In the genomic region with DNA sequence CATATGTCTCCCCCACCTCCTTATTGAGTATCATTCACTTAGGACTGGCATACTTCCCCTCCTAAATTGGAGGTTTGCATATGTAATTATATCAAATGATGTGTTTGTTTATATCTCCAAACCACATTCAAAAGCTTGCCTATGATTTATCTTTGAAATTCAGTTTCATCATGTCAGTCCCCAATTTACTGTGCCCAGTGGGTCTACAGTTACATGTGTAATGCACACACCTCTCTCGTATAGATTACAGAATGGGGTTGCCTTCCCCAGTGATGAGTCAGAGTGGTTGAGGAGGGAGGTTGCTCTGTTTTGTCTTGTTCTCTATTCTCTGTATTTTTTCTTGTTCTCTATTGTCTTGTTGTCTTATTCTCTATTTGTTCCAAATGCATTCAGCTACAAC, we compare ENCODE assay signal across 16 cellular contexts.
DNase-seq lines count a peak whose midpoint lies in the region; ATAC-seq and TF ChIP-seq lines count a peak whose summit lies in the region.
"Had no signal": no experiment of that assay in that cellular context is flagged by ENCODE, and none has a peak within 500 bp of the region (broad histone marks: within the 10 kb centered on the region; RNA-seq: fewer than 3 reads in every experiment).

No MANE protein-coding gene starts in this region.

- H3K4me1 Mint-ChIP-seq in stimulated activated naive B cell treated with anti-CD40 and anti-IgM and Interleukin-4, amounts not matched to agents 10 μg/mL and 1 μg/mL and 100 μg/mL, for 72 hours = no peaks in the 10 kb centered on the region

- H2AFZ ChIP-seq in SK-N-SH (ENCODE audit: low read depth) (no peak overlapping the region), mammary epithelial cell (ENCODE audit: low read depth, low read length) (no peak overlapping the region)

- ATAC-seq in SK-N-SH treated with all-trans-retinoic acid at 6 μM for 48 hours (peak; percentile 25; the same call in 1 of the 3 replicates), HG03457 (IDR thresholded peaks at IDR 0.05; ENCODE audit: unreplicated experiment) (no peak)
- ATAC-seq in stimulated activated naive B cell treated with anti-CD40 and anti-IgM and Interleukin-4, amounts not matched to agents 10 μg/mL and 1 μg/mL and 100 μg/mL, for 72 hours (replicated peaks) = no peak
- ATAC-seq: A549 had no signal

- TF ChIP-seq RAD21 in SK-N-SH (IDR thresholded peaks at IDR 0.05; ENCODE audit: low read length) = no peak

- CTCF ChIA-PET in SK-N-SH (lab: Yijun Ruan, JAX) = no interaction called here
- CTCF ChIA-PET in mammary epithelial cell (lab: Charles Lee; ENCODE audit: low non-redundant PET) = no interaction called here

- H3K36me3 Mint-ChIP-seq in stimulated activated naive B cell treated with anti-CD40 and anti-IgM and Interleukin-4, amounts not matched to agents 10 μg/mL and 1 μg/mL and 100 μg/mL, for 72 hours = no peaks in the 10 kb centered on the region
- H3K36me3 Mint-ChIP-seq: IgD-negative memory B cell had no signal

- peak overlapping the region; percentile 20 for H3K27ac Mint-ChIP-seq in stimulated activated naive B cell treated with anti-CD40 and anti-IgM and Interleukin-4, amounts not matched to agents 10 μg/mL and 1 μg/mL and 100 μg/mL, for 72 hours
- H3K27ac Mint-ChIP-seq: HFFc6, IgD-negative memory B cell had no signal

- H3K4me1 ChIP-seq in SK-N-SH (ENCODE audit: control insufficient read depth in 1 of 2, insufficient read depth in 2 of 2, low read depth in 1 of 2, low read length in 1 of 2) = peaks cover 0 to 3% of the 10 kb centered on the region in 2 experiments; a peak in 1 of 4 replicates
- peaks cover 9% of the 10 kb centered on the region for H3K4me1 ChIP-seq in mammary epithelial cell (ENCODE audit: insufficient read depth, low read length)
- H3K4me1 ChIP-seq: A549 had no signal

- H3K9me3 Mint-ChIP-seq in stimulated activated naive B cell treated with anti-CD40 and anti-IgM and Interleukin-4, amounts not matched to agents 10 μg/mL and 1 μg/mL and 100 μg/mL, for 72 hours = peaks cover 0 to 2% of the 10 kb centered on the region in 2 donors
- H3K9me3 Mint-ChIP-seq: IgD-negative memory B cell had no signal

- dilution Hi-C loops in mammary epithelial cell (cut with HindIII; ENCODE audit: low sequenced_read_pairs) = no loop called here

- H4K20me1 ChIP-seq in SK-N-SH (ENCODE audit: insufficient read depth) (no peaks in the 10 kb centered on the region), mammary epithelial cell (ENCODE audit: insufficient read depth, low read length) (no peaks in the 10 kb centered on the region)
- H4K20me1 ChIP-seq: BLaER1 treated with 17β-estradiol and CSF1 and Interleukin-3, amounts not matched to agents 10 nM and 100 nM had no signal

- no peak overlapping the region for H3K4me3 Mint-ChIP-seq in stimulated activated naive B cell treated with anti-CD40 and anti-IgM and Interleukin-4, amounts not matched to agents 10 μg/mL and 1 μg/mL and 100 μg/mL, for 72 hours
- H3K4me3 Mint-ChIP-seq: HFFc6, IgD-negative memory B cell had no signal

- no peaks in the 10 kb centered on the region for H3K27me3 ChIP-seq in SK-N-SH (ENCODE audit: insufficient read depth)
- no peaks in the 10 kb centered on the region for H3K27me3 ChIP-seq in mammary epithelial cell (ENCODE audit: insufficient read depth, low read length)
- H3K27me3 ChIP-seq: BLaER1 treated with 17β-estradiol and CSF1 and Interleukin-3, amounts not matched to agents 10 nM and 100 nM had no signal

- H3K27ac ChIP-seq in SK-N-SH (ENCODE audit: low read depth in 2 of 2, low read length in 1 of 2) (no peak overlapping the region), mammary epithelial cell (ENCODE audit: insufficient read depth, low read depth, low read length) (no peak overlapping the region), caudate nucleus (ENCODE audit: low read depth, low read length) (no peak overlapping the region)
- H3K27ac ChIP-seq: A549; BLaER1 treated with 17β-estradiol and CSF1 and Interleukin-3, amounts not matched to agents 10 nM and 100 nM had no signal

- H3K9me3 ChIP-seq in SK-N-SH = no peaks in the 10 kb centered on the region
- no peaks in the 10 kb centered on the region for H3K9me3 ChIP-seq in mammary epithelial cell (replicated peaks; ENCODE audit: insufficient read depth, low read length)
- H3K9me3 ChIP-seq: A549; BLaER1 treated with 17β-estradiol and CSF1 and Interleukin-3, amounts not matched to agents 10 nM and 100 nM had no signal

- DNase-seq in SK-N-SH (no peak), NCI-H226 (peak; percentile 16), mammary epithelial cell (peak; percentile 44), caudate nucleus (lab: John Stamatoyannopoulos, UW) (no peak)
- no peak for DNase-seq in stimulated activated naive B cell treated with anti-CD40 and anti-IgM and Interleukin-4, amounts not matched to agents 10 μg/mL and 1 μg/mL and 100 μg/mL, for 72 hours
- DNase-seq in activated CD4-positive, alpha-beta T cell treated with anti-CD3 and anti-CD28 coated beads for 1 hour = no peak
- DNase-seq: HFFc6, NCI-H1436, NCI-H2107, NCI-H526 treated with DMSO at 0.1 percent for 48 hours, SHP77 had no signal

- WGBS in SK-N-SH (ENCODE audit: low lambda C conversion rate) = 26% methylated on average over 1 of the region's 1 CpG
- 17% methylated on average over 1 of the region's 1 CpG for WGBS in mammary epithelial cell (ENCODE audit: low coverage, missing lambda C conversion rate)

- H3F3A ChIP-seq in SK-N-SH (replicated peaks; ENCODE audit: insufficient read depth) = no peaks in the 10 kb centered on the region

- H3K4me3 ChIP-seq in SK-N-SH (ENCODE audit: low read depth in 2 of 2, low read length in 1 of 2) = no peak overlapping the region
- H3K4me3 ChIP-seq in mammary epithelial cell (replicated peaks in 1 of 3; ENCODE audit: insufficient read depth in 1 of 3, low read depth in 2 of 3, low read length in 3 of 3) = no peak overlapping the region
- H3K4me3 ChIP-seq: A549; BLaER1 treated with 17β-estradiol and CSF1 and Interleukin-3, amounts not matched to agents 10 nM and 100 nM had no signal

- H3K27me3 Mint-ChIP-seq in stimulated activated naive B cell treated with anti-CD40 and anti-IgM and Interleukin-4, amounts not matched to agents 10 μg/mL and 1 μg/mL and 100 μg/mL, for 72 hours = no peaks in the 10 kb centered on the region
- H3K27me3 Mint-ChIP-seq: IgD-negative memory B cell had no signal

- TF ChIP-seq CTCF in SK-N-SH (IDR thresholded peaks at IDR 0.05) = no peak
- TF ChIP-seq CTCF in mammary epithelial cell (conservative IDR thresholded peaks at IDR 0.05 in 1 of 2, IDR thresholded peaks at IDR 0.05 in 1 of 2; ENCODE audit: extremely low read depth in 1 of 2, insufficient read depth in 1 of 2, low read depth in 1 of 2, low read length in 2 of 2) = no peak

- H3K9ac ChIP-seq in SK-N-SH (no peak overlapping the region), mammary epithelial cell (ENCODE audit: insufficient read depth, low read length) (no peak overlapping the region)
- H3K9ac ChIP-seq: BLaER1 treated with 17β-estradiol and CSF1 and Interleukin-3, amounts not matched to agents 10 nM and 100 nM had no signal

- H3K36me3 ChIP-seq in SK-N-SH (replicated peaks in 1 of 2; ENCODE audit: control insufficient read depth in 1 of 2, insufficient read depth in 2 of 2, low read length in 1 of 2) (no peaks in the 10 kb centered on the region), mammary epithelial cell (ENCODE audit: insufficient read depth, low read length) (no peaks in the 10 kb centered on the region)
- H3K36me3 ChIP-seq: BLaER1 treated with 17β-estradiol and CSF1 and Interleukin-3, amounts not matched to agents 10 nM and 100 nM had no signal

- TF ChIP-seq EP300 in SK-N-SH (IDR thresholded peaks at IDR 0.05; ENCODE audit: borderline replicate concordance in 1 of 2, low read depth in 1 of 2, low read length in 1 of 2) = no peak

- no peaks in the 10 kb centered on the region for H3K79me2 ChIP-seq in SK-N-SH (ENCODE audit: insufficient read depth)
- no peaks in the 10 kb centered on the region for H3K79me2 ChIP-seq in mammary epithelial cell (ENCODE audit: insufficient read depth, low read length)

- BruUV-seq in mammary epithelial cell (replicated peaks; lab: Mats Ljungman, UMichigan) = no TSS peak

- H3K4me2 ChIP-seq in SK-N-SH (no peak overlapping the region), mammary epithelial cell (ENCODE audit: insufficient read depth, low read depth, low read length) (peak overlapping the region; percentile 2)
- H3K4me2 ChIP-seq: A549; BLaER1 treated with 17β-estradiol and CSF1 and Interleukin-3, amounts not matched to agents 10 nM and 100 nM had no signal

- no peaks in the 10 kb centered on the region for H3K9me2 ChIP-seq in SK-N-SH

- POLR2A ChIA-PET in SK-N-SH (lab: Yijun Ruan, JAX) = no interaction called here

- in situ Hi-C loops in mammary epithelial cell (cut with MboI; ENCODE audit: low sequenced_read_pairs in 2 of 2) = no loop called here

- intact Hi-C loops in mammary epithelial cell (cut with micrococcal nuclease) = no loop called here

TF ChIP-seq in SK-N-SH, 30 proteins besides CTCF, POLR2A, EP300 and RAD21 (continues in another document):
- TF ChIP-seq YY1 (IDR thresholded peaks at IDR 0.05; ENCODE audit: low read depth) (no peak), FOXM1 (IDR thresholded peaks at IDR 0.05; ENCODE audit: low read depth) (no peak), RXRA (IDR thresholded peaks at IDR 0.05; ENCODE audit: borderline replicate concordance, low read depth) (no peak), POLR2AphosphoS5 (IDR thresholded peaks at IDR 0.05; ENCODE audit: low read depth, low read length) (no peak), GABPA (IDR thresholded peaks at IDR 0.05; ENCODE audit: low read depth) (no peak)
- TF ChIP-seq, protein P1, sequence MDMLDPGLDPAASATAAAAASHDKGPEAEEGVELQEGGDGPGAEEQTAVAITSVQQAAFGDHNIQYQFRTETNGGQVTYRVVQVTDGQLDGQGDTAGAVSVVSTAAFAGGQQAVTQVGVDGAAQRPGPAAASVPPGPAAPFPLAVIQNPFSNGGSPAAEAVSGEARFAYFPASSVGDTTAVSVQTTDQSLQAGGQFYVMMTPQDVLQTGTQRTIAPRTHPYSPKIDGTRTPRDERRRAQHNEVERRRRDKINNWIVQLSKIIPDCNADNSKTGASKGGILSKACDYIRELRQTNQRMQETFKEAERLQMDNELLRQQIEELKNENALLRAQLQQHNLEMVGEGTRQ (IDR thresholded peaks at IDR 0.05; ENCODE audit: borderline replicate concordance, low read depth, low read length) = no peak
- TF ChIP-seq, protein P2, sequence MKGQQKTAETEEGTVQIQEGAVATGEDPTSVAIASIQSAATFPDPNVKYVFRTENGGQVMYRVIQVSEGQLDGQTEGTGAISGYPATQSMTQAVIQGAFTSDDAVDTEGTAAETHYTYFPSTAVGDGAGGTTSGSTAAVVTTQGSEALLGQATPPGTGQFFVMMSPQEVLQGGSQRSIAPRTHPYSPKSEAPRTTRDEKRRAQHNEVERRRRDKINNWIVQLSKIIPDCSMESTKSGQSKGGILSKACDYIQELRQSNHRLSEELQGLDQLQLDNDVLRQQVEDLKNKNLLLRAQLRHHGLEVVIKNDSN (IDR thresholded peaks at IDR 0.05; ENCODE audit: borderline replicate concordance, low read depth) = no peak
- TF ChIP-seq, protein P3, sequence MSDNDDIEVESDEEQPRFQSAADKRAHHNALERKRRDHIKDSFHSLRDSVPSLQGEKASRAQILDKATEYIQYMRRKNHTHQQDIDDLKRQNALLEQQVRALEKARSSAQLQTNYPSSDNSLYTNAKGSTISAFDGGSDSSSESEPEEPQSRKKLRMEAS (IDR thresholded peaks at IDR 0.05; ENCODE audit: low read depth) = no peak

Comparison
In these comparisons a context has a peak if more than half of its experiments do, and no peak if none do; other contexts are left out.
1. DNase-seq: peak in NCI-H226 (single experiment) and mammary epithelial cell (single experiment); none in SK-N-SH (single experiment), stimulated activated naive B cell treated with anti-CD40 and anti-IgM and Interleukin-4, amounts not matched to agents 10 μg/mL and 1 μg/mL and 100 μg/mL, for 72 hours (single experiment), caudate nucleus (0 of 61) and activated CD4-positive, alpha-beta T cell treated with anti-CD3 and anti-CD28 coated beads for 1 hour (single experiment).